23 cellular contexts compared by ENCODE assay signal in the genomic region with DNA sequence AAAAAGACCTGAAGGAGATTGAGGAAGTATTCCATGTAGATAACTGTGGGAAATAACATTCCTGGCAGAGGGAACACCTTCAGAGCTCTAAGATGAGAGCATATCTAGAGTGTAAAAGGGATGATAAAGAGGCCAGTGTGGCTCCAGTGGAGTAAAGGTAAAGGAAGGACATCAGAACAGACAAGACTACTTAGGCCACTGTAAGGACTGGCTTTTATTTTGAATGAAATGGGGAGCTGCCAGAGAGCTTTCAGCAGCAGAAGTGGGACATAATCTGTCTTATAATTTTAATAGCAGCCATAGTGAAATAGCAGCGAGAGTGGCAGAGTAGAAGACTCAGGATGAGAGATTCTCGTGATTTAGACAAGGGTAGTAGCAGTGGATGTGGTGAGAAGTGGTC.
A peak's percentile ranks its signal among the peaks of the same experiment; 100 is the strongest.
DNase-seq lines count a peak whose midpoint lies in the region; ATAC-seq, FAIRE-seq and TF ChIP-seq lines count a peak whose summit lies in the region.
"Had no signal": no experiment of that assay in that cellular context is flagged by ENCODE, and none has a peak within 500 bp of the region (broad histone marks: within the 10 kb centered on the region; RNA-seq: fewer than 3 reads in every experiment).

No MANE protein-coding gene starts in this region.

- DNase-seq in left ventricle myocardium superior (no peak), cardiac septum (ENCODE audit: low spot score) (no peak), astrocyte (ENCODE audit: low read depth) (peak; percentile 10), mucosa of descending colon (no peak), type B pancreatic cell (ENCODE audit: extremely low spot score, unreplicated experiment) (no peak), NCI-H1436 treated with DMSO at 0.1 percent for 48 hours (lab: John Stamatoyannopoulos, UW) (no peak), H54 (ENCODE audit: insufficient read length, low spot score) (no peak)
- no peak for DNase-seq in activated CD4-positive, alpha-beta T cell treated with anti-CD3 and anti-CD28 coated beads, Interleukin-2, amount 50 U/mL, for 1 hour
- DNase-seq: AML-193; CD4-positive, alpha-beta T cell; H9; KG1; MG63; NCI-H1105 treated with DMSO at 0.1 percent for 48 hours; NCI-H1694; NCI-H2029 treated with DMSO at 0.1 percent for 48 hours; NCI-H526 treated with DMSO at 0.1 percent for 48 hours; PC-9; Right ventricle myocardium superior had no signal

- no peak for TF ChIP-seq POLR2A in H54 (IDR thresholded peaks at IDR 0.05; ENCODE audit: low read depth, low read length)

- no peak overlapping the region for H3K4me2 ChIP-seq in astrocyte (ENCODE audit: low read length)
- H3K4me2 ChIP-seq: BLaER1 treated with 17β-estradiol and CSF1 and Interleukin-3, amounts not matched to agents 10 nM and 100 nM; PC-9 had no signal

- H3K4me3 ChIP-seq in astrocyte (ENCODE audit: insufficient read depth, low read depth, low read length) = no peak overlapping the region
- no peak overlapping the region for H3K4me3 ChIP-seq in mucosa of descending colon
- H3K4me3 ChIP-seq: BLaER1 treated with 17β-estradiol and CSF1 and Interleukin-3, amounts not matched to agents 10 nM and 100 nM; MG63; PC-9; SJSA1 had no signal

- H3K36me3 Mint-ChIP-seq in astrocyte (ENCODE audit: low read depth, unreplicated experiment) (peaks cover 4% of the 10 kb centered on the region), type B pancreatic cell (peaks cover 13% of the 10 kb centered on the region)

- peaks cover 81% of the 10 kb centered on the region for H4K20me1 ChIP-seq in astrocyte (ENCODE audit: insufficient read depth, low read length)

- no peaks in the 10 kb centered on the region for H3K27me3 ChIP-seq in astrocyte (ENCODE audit: insufficient read depth, low read length)
- H3K27me3 ChIP-seq: BLaER1 treated with 17β-estradiol and CSF1 and Interleukin-3, amounts not matched to agents 10 nM and 100 nM; MG63; SJSA1 had no signal

- no peak overlapping the region for H3K27ac ChIP-seq in astrocyte (ENCODE audit: low read depth, low read length)
- H3K27ac ChIP-seq: BLaER1 treated with 17β-estradiol and CSF1 and Interleukin-3, amounts not matched to agents 10 nM and 100 nM; PC-9; SJSA1 had no signal

- FAIRE-seq in astrocyte (lab: Jason Lieb, UNC) = no peak
- no peak for FAIRE-seq in H54 (lab: Jason Lieb, UNC)
- FAIRE-seq: A204.1, D721Med had no signal

- peaks cover 69% of the 10 kb centered on the region for H3K79me2 ChIP-seq in astrocyte (ENCODE audit: insufficient read depth, low read length)

- H3K27ac Mint-ChIP-seq in astrocyte (ENCODE audit: unreplicated experiment) = no peak overlapping the region
- peak overlapping the region; percentile 4 for H3K27ac Mint-ChIP-seq in type B pancreatic cell
- H3K27ac Mint-ChIP-seq: CD4-positive, alpha-beta T cell had no signal

- H2AFZ ChIP-seq in astrocyte (ENCODE audit: low read depth, low read length) = no peak overlapping the region
- H2AFZ ChIP-seq: PC-9 had no signal

- H3K4me1 Mint-ChIP-seq in astrocyte (ENCODE audit: low read depth, unreplicated experiment) (peaks cover 17% of the 10 kb centered on the region), type B pancreatic cell (ENCODE audit: unreplicated experiment) (peaks cover 24% of the 10 kb centered on the region)

- H3K27me3 Mint-ChIP-seq in astrocyte (ENCODE audit: low read depth, unreplicated experiment) (no peaks in the 10 kb centered on the region), type B pancreatic cell (no peaks in the 10 kb centered on the region)
- H3K27me3 Mint-ChIP-seq: CD4-positive, alpha-beta T cell had no signal

- TF ChIP-seq CTCF in astrocyte (IDR thresholded peaks at IDR 0.05; ENCODE audit: insufficient read depth, low read depth, low read length) = no peak
- no peak for TF ChIP-seq CTCF in mucosa of descending colon (IDR thresholded peaks at IDR 0.05)
- TF ChIP-seq CTCF in type B pancreatic cell (conservative IDR thresholded peaks at IDR 0.05) = no peak

- no peak overlapping the region for H3K9ac ChIP-seq in astrocyte (ENCODE audit: low read length)
- H3K9ac ChIP-seq: BLaER1 treated with 17β-estradiol and CSF1 and Interleukin-3, amounts not matched to agents 10 nM and 100 nM had no signal

- H3K4me3 Mint-ChIP-seq in astrocyte (ENCODE audit: unreplicated experiment) (no peak overlapping the region), type B pancreatic cell (no peak overlapping the region)
- H3K4me3 Mint-ChIP-seq: CD4-positive, alpha-beta T cell; H9 had no signal

- no peaks in the 10 kb centered on the region for H3K9me3 ChIP-seq in astrocyte (ENCODE audit: insufficient read depth, low read depth, low read length)
- no peaks in the 10 kb centered on the region for H3K9me3 ChIP-seq in mucosa of descending colon
- H3K9me3 ChIP-seq: BLaER1 treated with 17β-estradiol and CSF1 and Interleukin-3, amounts not matched to agents 10 nM and 100 nM; MG63; SJSA1 had no signal

- H3K36me3 ChIP-seq in astrocyte (ENCODE audit: insufficient read depth, low read length) = peaks cover 5% of the 10 kb centered on the region
- H3K36me3 ChIP-seq in mucosa of descending colon (ENCODE audit: low read depth) = no peaks in the 10 kb centered on the region
- H3K36me3 ChIP-seq: MG63 had no signal

- intact Hi-C loops in left ventricle myocardium superior (cut with micrococcal nuclease) (no loop called here), cardiac septum (cut with DNase I) (no loop called here), mucosa of descending colon (cut with DNase I, micrococcal nuclease) (no loop called here)

- no peaks in the 10 kb centered on the region for H3K4me1 ChIP-seq in astrocyte (ENCODE audit: insufficient read depth, low read length)
- peaks cover 4% of the 10 kb centered on the region for H3K4me1 ChIP-seq in mucosa of descending colon (ENCODE audit: low read depth)
- H3K4me1 ChIP-seq: SJSA1 had no signal

- no peaks in the 10 kb centered on the region for H3K9me3 Mint-ChIP-seq in astrocyte (ENCODE audit: unreplicated experiment)
- H3K9me3 Mint-ChIP-seq in type B pancreatic cell = peaks cover 6% of the 10 kb centered on the region
- H3K9me3 Mint-ChIP-seq: CD4-positive, alpha-beta T cell; H9 had no signal

- ATAC-seq in left ventricle myocardium superior = peak; percentile 64
- peak; percentile 30 for ATAC-seq in mucosa of descending colon
